ENCODE assay signal across 31 cellular contexts in genomic region chrX:68190799-68191198, GRCh38.
"Had no signal": no experiment of that assay in that cellular context is flagged by ENCODE, and none has a peak within 500 bp of the region (broad histone marks: within the 10 kb centered on the region; RNA-seq: fewer than 3 reads in every experiment).

No MANE protein-coding gene starts in this region.

- H3K27me3 ChIP-seq: adrenal gland had no signal

- H3K36me3 ChIP-seq: adrenal gland, WERI-Rb-1 had no signal

- FAIRE-seq: TTC549 had no signal

- H3K27ac ChIP-seq: adrenal gland, WERI-Rb-1 had no signal

- ATAC-seq: activated CD4-positive, alpha-beta T cell treated with anti-CD3 and anti-CD28 coated beads for 36 hours; activated CD8-positive, alpha-beta memory T cell treated with anti-CD3 and anti-CD28 coated beads, Interleukin-2, amount 10 ng/mL, durations not matched to agents 7 days and 5 days; activated CD8-positive, alpha-beta T cell treated with anti-CD3 and anti-CD28 coated beads, Interleukin-2, amount 10 ng/mL, durations not matched to agents 7 days and 5 days; activated naive CD4-positive, alpha-beta T cell treated with anti-CD3 and anti-CD28 coated beads, Interleukin-2, amount 50 U/mL, for 72 hours; WTC11 had no signal

- H3K9me3 ChIP-seq: adrenal gland had no signal

- H3K4me3 ChIP-seq: adrenal gland had no signal

- DNase-seq: activated CD4-positive, alpha-beta memory T cell treated with anti-CD3 and anti-CD28 coated beads, Interleukin-2, amount 10 ng/mL, durations not matched to agents 7 days and 5 days; activated CD4-positive, alpha-beta T cell treated with anti-CD3 and anti-CD28 coated beads for 1 hour; activated CD4-positive, alpha-beta T cell treated with anti-CD3 and anti-CD28 coated beads for 36 hours; activated CD4-positive, alpha-beta T cell treated with anti-CD3 and anti-CD28 coated beads for 48 hours; activated CD4-positive, alpha-beta T cell treated with anti-CD3 and anti-CD28 coated beads, Interleukin-2, amount 10 ng/mL, durations not matched to agents 7 days and 5 days; activated CD4-positive, alpha-beta T cell treated with anti-CD3 and anti-CD28 coated beads, Interleukin-2, amount 50 U/mL, for 48 hours; activated CD4-positive, CD25-positive, alpha-beta regulatory T cell; activated CD8-positive, alpha-beta memory T cell treated with anti-CD3 and anti-CD28 coated beads for 24 hours; activated CD8-positive, alpha-beta memory T cell treated with anti-CD3 and anti-CD28 coated beads, Interleukin-2, amount 10 ng/mL, durations not matched to agents 7 days and 5 days; activated CD8-positive, alpha-beta memory T cell treated with anti-CD3 and anti-CD28 coated beads, Interleukin-2, amount 50 U/mL, for 48 hours; activated CD8-positive, alpha-beta T cell treated with anti-CD3 and anti-CD28 coated beads, Interleukin-2, amount 10 ng/mL, durations not matched to agents 7 days and 5 days; activated effector memory CD4-positive, alpha-beta T cell treated with anti-CD3 and anti-CD28 coated beads, Interleukin-2, amount 50 U/mL, for 16 hours; activated gamma-delta T cell treated with Interleukin-2 at 50 U/mL for 16 hours; activated naive CD4-positive, alpha-beta T cell; activated naive CD4-positive, alpha-beta T cell treated with anti-CD3 and anti-CD28 coated beads for 36 hours; activated naive CD4-positive, alpha-beta T cell treated with anti-CD3 and anti-CD28 coated beads, Interleukin-2, amount 50 U/mL, for 16 hours; activated naive CD8-positive, alpha-beta T cell treated with anti-CD3 and anti-CD28 coated beads for 36 hours; activated T-cell treated with anti-CD3 and anti-CD28 coated beads, Interleukin-2, amount 50 U/mL, for 24 hours; activated T-cell treated with anti-CD3 and anti-CD28 coated beads, Interleukin-2, amount 50 U/mL, for 48 hours; adrenal gland; amniotic stem cell; aorta; central memory CD4-positive, alpha-beta T cell; SW 1271; T-helper 1 cell; T-helper 2 cell; T-helper 9 cell; WERI-Rb-1 had no signal
